ENCODE assay signal across 1 cellular context in genomic region chr2:63814114-63814513, GRCh38.
TF ChIP-seq lines count a peak whose summit lies in the region.

No MANE protein-coding gene starts in this region.

TF ChIP-seq in GM23338, 12 proteins besides CTCF, POLR2A, EP300 and RAD21 (continued from another document):
- no peak for TF ChIP-seq ZNF462 (CRISPR knock-in tag; IDR thresholded peaks at IDR 0.05)
- no peak for TF ChIP-seq ZNF114 (CRISPR knock-in tag; IDR thresholded peaks at IDR 0.05)
- no peak for TF ChIP-seq EZH2 (IDR thresholded peaks at IDR 0.05; ENCODE audit: low read depth, unreplicated experiment)
- no peak for TF ChIP-seq JUNB (IDR thresholded peaks at IDR 0.05; ENCODE audit: unreplicated experiment)
- no peak for TF ChIP-seq ZNF331 (CRISPR knock-in tag; IDR thresholded peaks at IDR 0.05; ENCODE audit: low read depth)
- TF ChIP-seq EZH2phosphoT487 (IDR thresholded peaks at IDR 0.05; ENCODE audit: unreplicated experiment): no peak
- TF ChIP-seq POLR2AphosphoS5 (IDR thresholded peaks at IDR 0.05; ENCODE audit: low read depth): no peak
- no peak for TF ChIP-seq ETS1 (IDR thresholded peaks at IDR 0.05)
- no peak for TF ChIP-seq REST (IDR thresholded peaks at IDR 0.05; ENCODE audit: unreplicated experiment)
- no peak for TF ChIP-seq CREB1 (CRISPR knock-in tag; IDR thresholded peaks at IDR 0.05; ENCODE audit: low read depth)
